1 cellular context compared by ENCODE assay signal in the genomic region with DNA sequence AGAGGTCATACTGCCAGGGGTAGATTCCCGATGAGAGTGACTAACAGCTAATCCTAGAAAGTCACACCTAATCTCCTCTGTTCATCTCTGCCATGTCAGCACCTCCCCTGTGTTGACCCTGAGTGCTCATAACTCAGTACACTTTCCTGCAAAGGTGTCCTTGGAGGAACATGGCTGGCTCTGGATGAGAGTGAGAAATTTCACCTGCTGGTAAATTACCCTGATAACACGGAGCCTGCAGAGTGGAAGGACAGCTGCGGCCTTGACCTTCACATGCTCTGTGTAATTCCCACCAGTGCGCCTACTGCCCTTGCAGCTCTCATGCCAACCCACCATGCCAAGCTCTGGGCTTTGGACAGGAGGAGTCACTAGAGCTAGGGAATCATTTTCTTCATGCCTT.
TF ChIP-seq lines count a peak whose summit lies in the region.

No MANE protein-coding gene starts in this region.

TF ChIP-seq in K562, 482 proteins besides CTCF, POLR2A, EP300 and RAD21 (continued from another document):
- TF ChIP-seq, protein P1, sequence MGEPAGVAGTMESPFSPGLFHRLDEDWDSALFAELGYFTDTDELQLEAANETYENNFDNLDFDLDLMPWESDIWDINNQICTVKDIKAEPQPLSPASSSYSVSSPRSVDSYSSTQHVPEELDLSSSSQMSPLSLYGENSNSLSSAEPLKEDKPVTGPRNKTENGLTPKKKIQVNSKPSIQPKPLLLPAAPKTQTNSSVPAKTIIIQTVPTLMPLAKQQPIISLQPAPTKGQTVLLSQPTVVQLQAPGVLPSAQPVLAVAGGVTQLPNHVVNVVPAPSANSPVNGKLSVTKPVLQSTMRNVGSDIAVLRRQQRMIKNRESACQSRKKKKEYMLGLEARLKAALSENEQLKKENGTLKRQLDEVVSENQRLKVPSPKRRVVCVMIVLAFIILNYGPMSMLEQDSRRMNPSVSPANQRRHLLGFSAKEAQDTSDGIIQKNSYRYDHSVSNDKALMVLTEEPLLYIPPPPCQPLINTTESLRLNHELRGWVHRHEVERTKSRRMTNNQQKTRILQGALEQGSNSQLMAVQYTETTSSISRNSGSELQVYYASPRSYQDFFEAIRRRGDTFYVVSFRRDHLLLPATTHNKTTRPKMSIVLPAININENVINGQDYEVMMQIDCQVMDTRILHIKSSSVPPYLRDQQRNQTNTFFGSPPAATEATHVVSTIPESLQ (CRISPR knock-in tag; IDR thresholded peaks at IDR 0.05) = no peak
- 0 out of 2 replicates have a peak, but pooled peaks have one; percentile 20 for TF ChIP-seq MAFK (IDR thresholded peaks at IDR 0.05; ENCODE audit: low read length)
- TF ChIP-seq PRDM10 (IDR thresholded peaks at IDR 0.05; ENCODE audit: partially characterized antibody) = no peak
- TF ChIP-seq ZKSCAN8 (CRISPR knock-in tag; IDR thresholded peaks at IDR 0.05) = no peak
TF ChIP-seq in K562: peak in this region for 1.
